8 cellular contexts compared by ENCODE assay signal in the genomic region with DNA sequence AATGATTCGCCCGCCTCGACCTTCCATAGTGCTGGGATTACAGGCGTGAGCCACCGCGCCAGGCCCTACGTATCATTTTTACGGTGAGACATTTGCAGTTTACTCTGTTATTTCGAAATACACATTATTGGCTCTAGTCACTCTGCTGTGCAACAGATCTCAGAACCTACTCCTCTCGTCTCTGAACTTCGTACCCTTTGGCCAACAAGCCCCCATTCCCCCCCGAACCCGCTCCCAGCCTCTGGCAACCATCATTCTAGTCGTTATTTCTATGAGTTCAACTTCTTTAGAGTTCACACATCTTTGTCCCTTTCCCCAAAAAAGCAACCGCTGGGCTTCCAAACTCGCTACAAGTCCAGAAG. TPM values are rescaled to one million over a fixed set of nuclear protein-coding genes. Genes with fewer than 3 reads are reported as not detected.
DNase-seq lines count a peak whose midpoint lies in the region; ATAC-seq and TF ChIP-seq lines count a peak whose summit lies in the region.

No MANE protein-coding gene starts in this region.

- peaks cover 38% of the 10 kb centered on the region for H3K27me3 Mint-ChIP-seq in activated T-cell treated with anti-CD3 and anti-CD28 coated beads, Interleukin-2, amount 50 U/mL, for 24 hours
- H3K27me3 Mint-ChIP-seq in osteocyte (ENCODE audit: unreplicated experiment), result no peaks in the 10 kb centered on the region

- TF ChIP-seq CTCF in foreskin keratinocyte (conservative IDR thresholded peaks at IDR 0.05) (no peak), osteocyte (IDR thresholded peaks at IDR 0.05) (no peak)

- peak; percentile 35 for DNase-seq in Daoy (ENCODE audit: low read depth)
- peak; percentile 43 for DNase-seq in activated T-cell treated with anti-CD3 and anti-CD28 coated beads, Interleukin-2, amount 50 U/mL, for 24 hours
- DNase-seq in foreskin keratinocyte, result peak in 1 of 2 donors; percentile 48
- no peak for DNase-seq in osteocyte (ENCODE audit: extremely low spot score, unreplicated experiment)
- no peak for DNase-seq in GDM1 (lab: John Stamatoyannopoulos, UW)
- DNase-seq in NCI-H82 (lab: John Stamatoyannopoulos, UW), result no peak

- peak overlapping the region; percentile 22 for H3K27ac ChIP-seq in foreskin keratinocyte

- H3K27ac Mint-ChIP-seq in activated T-cell treated with anti-CD3 and anti-CD28 coated beads, Interleukin-2, amount 50 U/mL, for 24 hours, result no peak overlapping the region
- H3K27ac Mint-ChIP-seq in osteocyte (ENCODE audit: unreplicated experiment), result peak overlapping the region; percentile 57

- peak; percentile 17 for ATAC-seq in HG03175 (IDR thresholded peaks at IDR 0.05; ENCODE audit: unreplicated experiment)
- ATAC-seq in foreskin keratinocyte, result peak; percentile 30
- no peak for ATAC-seq in HG02678 (IDR thresholded peaks at IDR 0.05; ENCODE audit: unreplicated experiment)

- H3K4me1 Mint-ChIP-seq in activated T-cell treated with anti-CD3 and anti-CD28 coated beads, Interleukin-2, amount 50 U/mL, for 24 hours (ENCODE audit: low read depth), result peaks cover 20% of the 10 kb centered on the region
- peaks cover 19% of the 10 kb centered on the region for H3K4me1 Mint-ChIP-seq in osteocyte (ENCODE audit: unreplicated experiment)

- H3K4me3 Mint-ChIP-seq in activated T-cell treated with anti-CD3 and anti-CD28 coated beads, Interleukin-2, amount 50 U/mL, for 24 hours, result peak overlapping the region; percentile 83
- H3K4me3 Mint-ChIP-seq in osteocyte (ENCODE audit: unreplicated experiment), result peak overlapping the region; percentile 92

- no peaks in the 10 kb centered on the region for H3K9me3 Mint-ChIP-seq in activated T-cell treated with anti-CD3 and anti-CD28 coated beads, Interleukin-2, amount 50 U/mL, for 24 hours
- peaks cover 6% of the 10 kb centered on the region for H3K9me3 Mint-ChIP-seq in osteocyte (ENCODE audit: unreplicated experiment)

- peaks cover 13% of the 10 kb centered on the region for H3K4me1 ChIP-seq in foreskin keratinocyte

- no peaks in the 10 kb centered on the region for H3K36me3 Mint-ChIP-seq in activated T-cell treated with anti-CD3 and anti-CD28 coated beads, Interleukin-2, amount 50 U/mL, for 24 hours (ENCODE audit: low read depth)
- H3K36me3 Mint-ChIP-seq in osteocyte (ENCODE audit: unreplicated experiment), result peaks cover 7% of the 10 kb centered on the region

- H3K27me3 ChIP-seq in foreskin keratinocyte, result no peaks in the 10 kb centered on the region

RNA-seq across cellular contexts. Expression of gene PTGR1, which starts 0.7 kb away (rescaled TPM):
- total RNA-seq in Daoy (2014; rRNA removed; shearing (Covaris generic)), result 166 and 176 TPM in 2 replicates
- total RNA-seq in foreskin keratinocyte, result 62.9 and 63.7 TPM in 2 replicates
- 65.5 and 66.3 TPM in 2 replicates for polyA plus RNA-seq in foreskin keratinocyte
- total RNA-seq in osteocyte, result 16.5 and 17.1 TPM in 2 replicates

RNA-seq across cellular contexts. Expression of gene DNAJC25, which starts 32.4 kb away (rescaled TPM):
- 19.5 and 22.5 TPM in 2 replicates for total RNA-seq in Daoy (2014; rRNA removed; shearing (Covaris generic))
- 7.1 and 7.2 TPM in 2 replicates for total RNA-seq in foreskin keratinocyte
- polyA plus RNA-seq in foreskin keratinocyte, result 4.8 and 6.3 TPM in 2 replicates
- total RNA-seq in osteocyte, result 5.4 and 6.5 TPM in 2 replicates

Comparison
In these comparisons a context has a peak if more than half of its experiments do, and no peak if none do; other contexts are left out.
1. DNase-seq: peak in Daoy (single experiment) and activated T-cell treated with anti-CD3 and anti-CD28 coated beads, Interleukin-2, amount 50 U/mL, for 24 hours (single experiment); none in osteocyte (single experiment), GDM1 (single experiment) and NCI-H82 (single experiment).